Comparison of ENCODE assay signal across 11 cellular contexts in genomic region chr13:48142437-48142836, GRCh38. TPM values are rescaled to one million over a fixed set of nuclear protein-coding genes. Genes with fewer than 3 reads are reported as not detected.
DNase-seq lines count a peak whose midpoint lies in the region; ATAC-seq and TF ChIP-seq lines count a peak whose summit lies in the region.
"Had no signal": no experiment of that assay in that cellular context is flagged by ENCODE, and none has a peak within 500 bp of the region (broad histone marks: within the 10 kb centered on the region; RNA-seq: fewer than 3 reads in every experiment).

No MANE protein-coding gene starts in this region.

- intact Hi-C loops in lower lobe of right lung (cut with DNase I) = no loop called here

- H3K9me3 ChIP-seq in lower lobe of right lung = no peaks in the 10 kb centered on the region

- H3K27ac ChIP-seq in lower lobe of right lung (no peak overlapping the region), foreskin keratinocyte (no peak overlapping the region)

- ATAC-seq in GM18861 (IDR thresholded peaks at IDR 0.05; ENCODE audit: unreplicated experiment) (peak; percentile 95), HG02642 (IDR thresholded peaks at IDR 0.05; ENCODE audit: poor library complexity, unreplicated experiment) (peak; percentile 84), lower lobe of right lung (peak; percentile 39 to 55), HG02970 (IDR thresholded peaks at IDR 0.05; ENCODE audit: low FRiP score, unreplicated experiment) (no peak), foreskin keratinocyte (no peak)
- ATAC-seq: activated naive CD4-positive, alpha-beta T cell treated with anti-CD3 and anti-CD28 coated beads, Interleukin-2, amount 50 U/mL, for 72 hours had no signal

- DNase-seq in HuH-7 (ENCODE audit: low spot score) (peak; percentile 15), lower lobe of right lung (no peak), foreskin keratinocyte (no peak), SHP77 (lab: John Stamatoyannopoulos, UW) (no peak), NCI-H128 (lab: John Stamatoyannopoulos, UW; ENCODE audit: unreplicated experiment) (no peak)
- DNase-seq: DND-41, NCI-H2171 treated with DMSO at 0.1 percent for 48 hours had no signal

- no peak for TF ChIP-seq CTCF in lower lobe of right lung (IDR thresholded peaks at IDR 0.05)
- no peak for TF ChIP-seq CTCF in foreskin keratinocyte (conservative IDR thresholded peaks at IDR 0.05)

- H3K4me1 ChIP-seq in lower lobe of right lung (peaks cover 25% of the 10 kb centered on the region), foreskin keratinocyte (no peaks in the 10 kb centered on the region)

- H3K4me3 ChIP-seq in lower lobe of right lung = no peak overlapping the region

- H3K36me3 ChIP-seq in lower lobe of right lung = no peaks in the 10 kb centered on the region

- H3K27me3 ChIP-seq in lower lobe of right lung (ENCODE audit: low read depth) (no peaks in the 10 kb centered on the region), foreskin keratinocyte (no peaks in the 10 kb centered on the region)

RNA-seq across cellular contexts. Expression of gene MED4, which starts 47.5 kb away (rescaled TPM):
- total RNA-seq in lower lobe of right lung (41.4 TPM), foreskin keratinocyte (35.3 and 37.4 TPM in 2 replicates)
- 39.1 and 41.7 TPM in 2 replicates for polyA plus RNA-seq in foreskin keratinocyte

Comparison
In these comparisons a context has a peak if more than half of its experiments do, and no peak if none do; other contexts are left out.
1. ATAC-seq: peak in GM18861 (single experiment), HG02642 (single experiment) and lower lobe of right lung (2 of 2); none in HG02970 (single experiment) and foreskin keratinocyte (single experiment).